In the genomic region with DNA sequence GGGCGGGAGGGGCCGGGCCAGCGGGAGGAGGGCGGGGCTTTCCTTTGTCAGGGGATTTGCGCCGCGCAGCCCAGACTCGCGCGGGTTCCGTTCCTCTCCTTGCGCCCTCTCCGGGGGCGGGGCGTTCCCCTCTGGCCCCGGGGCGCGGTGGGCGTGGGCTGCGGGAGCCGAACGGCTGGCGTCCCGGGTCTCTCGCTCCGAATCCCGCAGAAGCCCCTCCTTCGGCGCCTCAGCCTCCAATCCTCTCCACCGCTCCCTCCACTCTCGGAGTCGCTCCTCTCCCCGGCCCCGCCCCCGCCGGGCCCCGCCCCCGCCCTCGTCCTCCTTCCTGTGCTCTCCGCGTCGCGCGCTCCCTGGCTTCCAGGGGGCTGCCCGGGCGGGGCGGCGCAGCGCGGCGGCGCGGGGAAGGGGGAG, we compare ENCODE assay signal across 8 cellular contexts.
A peak's percentile ranks its signal among the peaks of the same experiment; 100 is the strongest.
DNase-seq lines count a peak whose midpoint lies in the region; ATAC-seq and TF ChIP-seq lines count a peak whose summit lies in the region.

No MANE protein-coding gene starts in this region.

- H3K79me2 ChIP-seq in PC-3 (ENCODE audit: low read length), result peaks cover 40% of the 10 kb centered on the region

- H3K9me3 ChIP-seq in PC-3 (ENCODE audit: low read length) (no peaks in the 10 kb centered on the region), muscle layer of colon (ENCODE audit: low read length) (no peaks in the 10 kb centered on the region)

- H3K4me3 Mint-ChIP-seq in activated T-cell treated with anti-CD3 and anti-CD28 coated beads, Interleukin-2, amount 50 U/mL, for 4 hours, result peak overlapping the region; percentile 87

- H3K9ac ChIP-seq in PC-3 (ENCODE audit: low read length), result peak overlapping the region; percentile 75
- no peak overlapping the region for H3K9ac ChIP-seq in muscle layer of colon (ENCODE audit: low read length)

- intact Hi-C loops in PC-3 (cut with micrococcal nuclease), result loop anchor here (1.0 kb wide), 1 partner anchor 10 kb away; no protein-coding TSS in a partner anchor

- H4K20me1 ChIP-seq in PC-3 (ENCODE audit: low read length), result peaks cover 26% of the 10 kb centered on the region

- H3F3A ChIP-seq in PC-3 (ENCODE audit: low read length, unreplicated experiment), result peaks cover 5% of the 10 kb centered on the region

- H3K36me3 Mint-ChIP-seq in activated T-cell treated with anti-CD3 and anti-CD28 coated beads, Interleukin-2, amount 50 U/mL, for 4 hours (ENCODE audit: insufficient read depth), result peaks cover 7% of the 10 kb centered on the region

- no peak for TF ChIP-seq CTCF in PC-3 (conservative IDR thresholded peaks at IDR 0.05; ENCODE audit: low read depth, low read length)

- peak; percentile 77 for ATAC-seq in GM21619 (IDR thresholded peaks at IDR 0.05; ENCODE audit: unreplicated experiment)
- ATAC-seq in PC-3, result peak; percentile 77
- ATAC-seq in activated T-cell treated with anti-CD3 and anti-CD28 coated beads, Interleukin-2, amount 50 U/mL, for 4 hours, result peak; percentile 86 to 89
- peak; percentile 91 for ATAC-seq in esophagus mucosa

- no peaks in the 10 kb centered on the region for H3K27me3 Mint-ChIP-seq in activated T-cell treated with anti-CD3 and anti-CD28 coated beads, Interleukin-2, amount 50 U/mL, for 4 hours (ENCODE audit: low read depth)

- peak overlapping the region; percentile 99 for H3K4me2 ChIP-seq in PC-3 (ENCODE audit: low read length)

- POLR2A ChIA-PET in PC-3 (lab: Charles Lee; ENCODE audit: unreplicated experiment), result interaction anchor here (0.6 to 0.9 kb wide), 5 partner anchors 10 to 91 kb away, joined by 3 to 4 read pairs (median 3); no protein-coding TSS in a partner anchor

- peak overlapping the region; percentile 92 for H3K4me3 ChIP-seq in PC-3 (ENCODE audit: low read length)
- H3K4me3 ChIP-seq in muscle layer of colon (ENCODE audit: low read depth in 1 of 2, low read length in 2 of 2), result peak overlapping the region; percentile 68 to 83

- peaks cover 60% of the 10 kb centered on the region for H3K4me1 Mint-ChIP-seq in activated T-cell treated with anti-CD3 and anti-CD28 coated beads, Interleukin-2, amount 50 U/mL, for 4 hours (ENCODE audit: low read depth)

- CTCF ChIA-PET in PC-3 (lab: Charles Lee), result no interaction called here

- no peak for TF ChIP-seq EP300 in Ishikawa (IDR thresholded peaks at IDR 0.05; ENCODE audit: borderline replicate concordance)

- H3K9me3 Mint-ChIP-seq in activated T-cell treated with anti-CD3 and anti-CD28 coated beads, Interleukin-2, amount 50 U/mL, for 4 hours, result no peaks in the 10 kb centered on the region

- H3K36me3 ChIP-seq in PC-3 (ENCODE audit: low read depth, low read length) (no peaks in the 10 kb centered on the region), muscle layer of colon (ENCODE audit: insufficient read depth, low read length) (no peaks in the 10 kb centered on the region)

- BruUV-seq in PC-3 (replicated peaks; lab: Mats Ljungman, UMichigan), result no TSS peak

- peak overlapping the region; percentile 91 for H2AFZ ChIP-seq in PC-3 (ENCODE audit: low read length)

- DNase-seq in D341Med (ENCODE audit: low spot score) (peak; percentile 96), PC-3 (peak; percentile 96)
- peak; percentile 78 for DNase-seq in activated T-cell treated with anti-CD3 and anti-CD28 coated beads, Interleukin-2, amount 50 U/mL, for 4 hours
- peak; percentile 62 to 63 for DNase-seq in stimulated activated CD8-positive, alpha-beta memory T cell treated with anti-CD3 and anti-CD28 coated beads, Interleukin-7, amount 100 ng/mL, for 1 hour (ENCODE audit: low read depth in 2 of 2)

- no peaks in the 10 kb centered on the region for H3K9me2 ChIP-seq in PC-3 (replicated peaks; ENCODE audit: low read length)

- TF ChIP-seq RAD21 in Ishikawa (IDR thresholded peaks at IDR 0.05; ENCODE audit: low read depth), result no peak

- H3K27ac ChIP-seq in PC-3 (ENCODE audit: low read length), result peak overlapping the region; percentile 41; the same call in 1 of the 2 replicates
- H3K27ac ChIP-seq in muscle layer of colon (ENCODE audit: low read depth, low read length), result peak overlapping the region; percentile 80

- H3K4me1 ChIP-seq in PC-3 (ENCODE audit: insufficient read depth, low read length) (peaks cover 40% of the 10 kb centered on the region), muscle layer of colon (ENCODE audit: insufficient read depth, low read length) (peaks cover 66% of the 10 kb centered on the region)

- H3K27me3 ChIP-seq in PC-3 (ENCODE audit: low read length), result no peaks in the 10 kb centered on the region
- H3K27me3 ChIP-seq in muscle layer of colon (ENCODE audit: control insufficient read depth in 1 of 2, insufficient read depth in 2 of 2, low read length in 2 of 2), result no peaks in the 10 kb centered on the region

TF ChIP-seq in Ishikawa, 13 proteins besides CTCF, POLR2A, EP300 and RAD21:
- no peak for TF ChIP-seq FOXM1 (IDR thresholded peaks at IDR 0.05; ENCODE audit: borderline replicate concordance, low read depth)
- TF ChIP-seq CEBPB (IDR thresholded peaks at IDR 0.05), result no peak
- peak; percentile 19; the same call in 1 of the 2 replicates for TF ChIP-seq ZBTB7A (IDR thresholded peaks at IDR 0.05; ENCODE audit: low read depth)

Comparison
In these comparisons a context has a peak if more than half of its experiments do, and no peak if none do; other contexts are left out.
1. Peak in every context shown above with its lines: DNase-seq, ATAC-seq, H3K4me3 ChIP-seq and H3K27ac ChIP-seq.